Comparison of ENCODE assay signal across 38 cellular contexts in the genomic region with DNA sequence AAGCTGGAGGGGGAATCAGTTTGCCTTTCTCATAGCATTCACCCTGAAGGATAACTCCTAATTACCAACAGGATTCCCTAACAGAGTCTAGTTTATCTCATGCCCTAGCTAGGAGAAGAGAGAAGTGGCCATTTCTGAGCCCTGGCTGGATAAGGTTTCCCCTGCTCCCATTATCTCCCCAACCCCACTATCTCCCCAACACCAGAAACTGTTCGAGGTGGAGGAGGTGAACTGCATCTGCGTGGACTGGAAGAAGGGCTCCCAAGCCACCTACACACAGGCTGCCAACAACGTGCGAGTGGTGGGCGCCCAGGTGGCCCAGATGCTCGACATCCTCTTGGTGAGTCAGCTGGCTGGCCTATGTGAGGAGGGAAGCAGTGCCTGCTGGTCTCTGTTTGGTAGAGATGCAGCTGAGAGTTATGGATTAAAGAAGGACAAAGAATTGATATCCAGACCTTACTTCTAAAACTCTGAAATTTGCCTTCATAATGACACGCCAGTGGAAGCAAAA. TPM values are rescaled to one million over a fixed set of nuclear protein-coding genes. Genes with fewer than 3 reads are reported as not detected.
"Had no signal": no experiment of that assay in that cellular context is flagged by ENCODE, and none has a peak within 500 bp of the region (broad histone marks: within the 10 kb centered on the region; RNA-seq: fewer than 3 reads in every experiment).

No MANE protein-coding gene starts in this region.

- H3K4me3 ChIP-seq: MG63 had no signal

- H3K9me3 ChIP-seq: MG63 had no signal

- H3K27ac ChIP-seq: KMS-11 had no signal

- H3K36me3 ChIP-seq: MG63 had no signal

- DNase-seq: Karpas-422, Kasumi-1, KG1, MG63, MM.1S, MV-4-11, NCI-H1048, NCI-H1092, NCI-H1092 treated with DMSO at 0.1 percent for 48 hours, NCI-H1105, NCI-H1105 treated with DMSO at 0.1 percent for 48 hours, NCI-H1417, NCI-H1417 treated with DMSO at 0.1 percent for 48 hours, NCI-H1436, NCI-H1436 treated with DMSO at 0.1 percent for 48 hours, NCI-H146, NCI-H1694, NCI-H1694 treated with DMSO at 0.1 percent for 48 hours, NCI-H187, NCI-H187 treated with DMSO at 0.1 percent for 48 hours, NCI-H1930, NCI-H2029, NCI-H2029 treated with DMSO at 0.1 percent for 48 hours, NCI-H2081, NCI-H2081 treated with DMSO at 0.1 percent for 48 hours, NCI-H2107, NCI-H2171, NCI-H2171 treated with DMSO at 0.1 percent for 48 hours, NCI-H2227 treated with DMSO at 0.1 percent for 48 hours, NCI-H226, NCI-H345, NCI-H446, NCI-H446 treated with DMSO at 0.1 percent for 48 hours had no signal

RNA-seq across cellular contexts. Expression of a gene that starts 3.8 kb away (rescaled TPM):
- total RNA-seq: LHCN-M2, M059J, MCF 10A, NCI-H460 had no signal

RNA-seq across cellular contexts. Expression of a gene that starts 26.2 kb away (rescaled TPM):
- total RNA-seq: LHCN-M2, M059J, MCF 10A, NCI-H460 had no signal

RNA-seq across cellular contexts. Expression of a gene that starts 48.8 kb away (rescaled TPM):
- total RNA-seq: M059J, MCF 10A, NCI-H460 had no signal
